ENCODE assay signal across 32 cellular contexts in genomic region chr21:31308584-31308983, GRCh38.
"Had no signal": no experiment of that assay in that cellular context is flagged by ENCODE, and none has a peak within 500 bp of the region (broad histone marks: within the 10 kb centered on the region; RNA-seq: fewer than 3 reads in every experiment).

No MANE protein-coding gene starts in this region.

- H3K27ac ChIP-seq: heart left ventricle, left lung, neural progenitor cell, neutrophil, parathyroid adenoma, right atrium auricular region, skin epidermis, suprapubic skin, thoracic aorta, tibial artery, upper lobe of right lung, uterus had no signal

- FAIRE-seq: islet of Langerhans, kidney had no signal

- H3K4me1 ChIP-seq: heart left ventricle, left lung, parathyroid adenoma, right atrium auricular region, tibial artery, upper lobe of right lung, uterus had no signal

- H3K4me1 Mint-ChIP-seq: nephron had no signal

- H3K4me2 ChIP-seq: neural progenitor cell had no signal

- H3K36me3 Mint-ChIP-seq: immature natural killer cell; naive thymus-derived CD8-positive, alpha-beta T cell had no signal

- H3K9me3 Mint-ChIP-seq: immature natural killer cell; naive thymus-derived CD8-positive, alpha-beta T cell; nephron; neural progenitor cell; stimulated activated naive CD8-positive, alpha-beta T cell treated with anti-CD3 and anti-CD28 coated beads, Interleukin-15, Interleukin-2, amounts not matched to agents 100 ng/mL and 50 ng/mL, for 24 hours had no signal

- H3K79me2 ChIP-seq: parathyroid adenoma had no signal

- H3K27ac Mint-ChIP-seq: immature natural killer cell; nephron; neural progenitor cell; stimulated activated naive CD8-positive, alpha-beta T cell treated with anti-CD3 and anti-CD28 coated beads, Interleukin-15, Interleukin-2, amounts not matched to agents 100 ng/mL and 50 ng/mL, for 24 hours had no signal

- H3K9me3 ChIP-seq: heart left ventricle, left lung, mucosa of descending colon, neutrophil, right atrium auricular region, suprapubic skin, thoracic aorta, tibial artery, upper lobe of right lung, uterus had no signal

- H3K4me3 ChIP-seq: heart left ventricle, left lung, lung, mucosa of descending colon, neural progenitor cell, right atrium auricular region, skin epidermis, suprapubic skin, thoracic aorta, tibial artery, upper lobe of right lung, uterus had no signal

- H3K27me3 ChIP-seq: heart left ventricle, left lung, neural progenitor cell, neutrophil, right atrium auricular region, suprapubic skin, tibial artery, upper lobe of right lung, uterus had no signal

- DNase-seq: heart left ventricle; hypothalamus; immature natural killer cell; kidney; left colon; left lung; mesendoderm; midbrain; mucosa of descending colon; naive thymus-derived CD8-positive, alpha-beta T cell; occipital lobe; stimulated activated CD4-positive, alpha-beta T cell treated with anti-CD3 and anti-CD28 coated beads, Interleukin-12 subunit alpha, Interleukin-12 subunit beta, amount 100 ng/mL, for 4 hours; stimulated activated CD4-positive, alpha-beta T cell treated with anti-CD3 and anti-CD28 coated beads, Interleukin-15, amount 100 ng/mL, for 24 hours; stimulated activated CD4-positive, alpha-beta T cell treated with anti-CD3 and anti-CD28 coated beads, Interleukin-2, amount 100 ng/mL, for 24 hours; stimulated activated CD4-positive, alpha-beta T cell treated with anti-CD3 and anti-CD28 coated beads, Interleukin-4, amount 100 ng/mL, for 1 hour; stimulated activated naive CD4-positive, alpha-beta T cell; tibial artery; trophoblast cell; upper lobe of right lung; uterus had no signal

- ATAC-seq: heart left ventricle; left colon; left lung; mucosa of descending colon; naive thymus-derived CD8-positive, alpha-beta T cell; sciatic nerve; upper lobe of right lung had no signal

- H3K9ac ChIP-seq: neural progenitor cell, parathyroid adenoma had no signal

- H3K36me3 ChIP-seq: heart left ventricle, left lung, neural progenitor cell, neutrophil, right atrium auricular region, suprapubic skin, thoracic aorta, tibial artery, upper lobe of right lung, uterus had no signal

- H2AFZ ChIP-seq: neural progenitor cell, parathyroid adenoma had no signal

- H3K4me3 Mint-ChIP-seq: immature natural killer cell; naive thymus-derived CD8-positive, alpha-beta T cell; nephron; neural progenitor cell; stimulated activated naive CD8-positive, alpha-beta T cell treated with anti-CD3 and anti-CD28 coated beads, Interleukin-15, Interleukin-2, amounts not matched to agents 100 ng/mL and 50 ng/mL, for 24 hours had no signal

- H3K27me3 Mint-ChIP-seq: naive thymus-derived CD8-positive, alpha-beta T cell; stimulated activated naive CD8-positive, alpha-beta T cell treated with anti-CD3 and anti-CD28 coated beads, Interleukin-15, Interleukin-2, amounts not matched to agents 100 ng/mL and 50 ng/mL, for 24 hours had no signal
